Comparison of ENCODE assay signal across 8 cellular contexts in the genomic region with DNA sequence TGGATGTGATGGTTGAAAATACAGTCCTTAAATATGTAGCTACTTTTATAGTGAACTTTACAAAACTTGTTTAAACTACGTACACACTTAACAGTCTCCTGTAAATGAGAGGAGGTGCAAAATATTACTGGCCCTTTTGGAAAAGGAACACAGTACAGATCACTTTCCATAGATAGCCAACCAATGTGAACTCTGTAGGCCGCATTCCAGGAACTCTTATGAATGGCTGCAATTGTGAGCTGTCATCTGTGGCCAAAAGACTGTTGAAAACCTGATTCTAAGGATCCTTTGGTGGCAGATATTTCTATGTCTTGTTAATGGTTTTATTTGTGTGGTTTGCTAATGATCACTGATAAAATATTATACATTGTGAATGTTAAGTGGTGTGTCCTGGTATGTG. TPM values are rescaled to one million over a fixed set of nuclear protein-coding genes. Genes with fewer than 3 reads are reported as not detected.
DNase-seq lines count a peak whose midpoint lies in the region; ATAC-seq and TF ChIP-seq lines count a peak whose summit lies in the region.

No MANE protein-coding gene starts in this region.

- H3K27me3 ChIP-seq in CD8-positive, alpha-beta memory T cell (ENCODE audit: insufficient read depth, low read length, poor library complexity, severe bottlenecking) = no peaks in the 10 kb centered on the region

- no peak for TF ChIP-seq POLR2A in NB4 (IDR thresholded peaks at IDR 0.05; ENCODE audit: extremely low read depth, insufficient read length)

- H3K4me3 Mint-ChIP-seq in CD8-positive, alpha-beta memory T cell = peak overlapping the region; percentile 49 to 97 (median 86)

- peaks cover 72 to 84% (median 82%) of the 10 kb centered on the region in 3 donors for H3K4me1 Mint-ChIP-seq in CD8-positive, alpha-beta memory T cell

- CTCF ChIA-PET in CD8-positive, alpha-beta memory T cell (lab: Charles Lee) = no interaction called here

- DNase-seq in CD8-positive, alpha-beta memory T cell = no peak
- DNase-seq in NB4 (ENCODE audit: low read depth) (no peak), choroid plexus epithelial cell (ENCODE audit: low read depth) (peak; percentile 58), myocyte (ENCODE audit: low read depth) (peak; percentile 45), NCI-H2227 treated with DMSO at 0.1 percent for 48 hours (lab: John Stamatoyannopoulos, UW) (no peak)

- H3K36me3 Mint-ChIP-seq in CD8-positive, alpha-beta memory T cell = peaks cover 0 to 48% (median 0%) of the 10 kb centered on the region in 3 donors

- peaks cover 70% of the 10 kb centered on the region for H3K4me1 ChIP-seq in CD8-positive, alpha-beta memory T cell (ENCODE audit: insufficient read depth, low read length)

- H3K36me3 ChIP-seq in CD8-positive, alpha-beta memory T cell (ENCODE audit: insufficient read depth, low read length) = no peaks in the 10 kb centered on the region

- peak overlapping the region; percentile 51 for H3K27ac ChIP-seq in CD8-positive, alpha-beta memory T cell (ENCODE audit: low read depth, low read length)

- H3K27ac Mint-ChIP-seq in CD8-positive, alpha-beta memory T cell = peak overlapping the region in 1 of 8 donors; percentile 12

- TF ChIP-seq CTCF in NB4 (IDR thresholded peaks at IDR 0.05; ENCODE audit: low read depth, low read length) (no peak), choroid plexus epithelial cell (conservative IDR thresholded peaks at IDR 0.05; ENCODE audit: low read depth, low read length) (no peak)

- no peak for ATAC-seq in GM18907 (IDR thresholded peaks at IDR 0.05; ENCODE audit: unreplicated experiment)
- no peak for ATAC-seq in HG03039 (IDR thresholded peaks at IDR 0.05; ENCODE audit: unreplicated experiment)
- ATAC-seq in GM19324 (IDR thresholded peaks at IDR 0.05; ENCODE audit: low FRiP score, unreplicated experiment) = no peak

- no peaks in the 10 kb centered on the region for H3K27me3 Mint-ChIP-seq in CD8-positive, alpha-beta memory T cell

- POLR2A ChIA-PET in CD8-positive, alpha-beta memory T cell (lab: Charles Lee) = no interaction called here

- H3K9me3 Mint-ChIP-seq in CD8-positive, alpha-beta memory T cell = no peaks in the 10 kb centered on the region

- H3K4me3 ChIP-seq in CD8-positive, alpha-beta memory T cell (ENCODE audit: low read length) = peak overlapping the region; percentile 16
- peak overlapping the region; percentile 89 for H3K4me3 ChIP-seq in NB4 (ENCODE audit: low read depth, low read length)
- H3K4me3 ChIP-seq in choroid plexus epithelial cell (ENCODE audit: low read depth, low read length) = peak overlapping the region; percentile 95

- no peaks in the 10 kb centered on the region for H3K9me3 ChIP-seq in CD8-positive, alpha-beta memory T cell (ENCODE audit: low read length)

RNA-seq across cellular contexts. Expression of a gene that starts 6.2 kb away (rescaled TPM):
- total RNA-seq in CD8-positive, alpha-beta memory T cell = 10 to 100 TPM; 20.9 to 22.3 TPM
- 11.9 TPM for polyA plus RNA-seq in CD8-positive, alpha-beta memory T cell
- 12.7 and 15.1 TPM in 2 replicates for total RNA-seq in myocyte
- polyA plus RNA-seq in myocyte (2012) = 19.4 TPM

Comparison
In these comparisons a context has a peak if more than half of its experiments do, and no peak if none do; other contexts are left out.
1. DNase-seq: peak in choroid plexus epithelial cell (single experiment) and myocyte (single experiment); none in CD8-positive, alpha-beta memory T cell (0 of 5), NB4 (single experiment) and NCI-H2227 treated with DMSO at 0.1 percent for 48 hours (single experiment).
2. H3K4me3 ChIP-seq: peak in every context shown above with its lines; median percentile 95 in choroid plexus epithelial cell; 89 in NB4; 16 in CD8-positive, alpha-beta memory T cell.